22 cellular contexts compared by ENCODE assay signal in genomic region chr15:58537480-58537879, GRCh38.
"Had no signal": no experiment of that assay in that cellular context is flagged by ENCODE, and none has a peak within 500 bp of the region (broad histone marks: within the 10 kb centered on the region; RNA-seq: fewer than 3 reads in every experiment).

No MANE protein-coding gene starts in this region.

- H3K9me3 Mint-ChIP-seq: IgD-negative memory B cell had no signal

- H3K36me3 Mint-ChIP-seq: IgD-negative memory B cell had no signal

- H3K9me3 ChIP-seq: SJSA1 had no signal

- H3K36me3 ChIP-seq: SJSA1 had no signal

- H3K4me3 ChIP-seq: K562, SJSA1 had no signal

- H3K27me3 ChIP-seq: SJSA1 had no signal

- H3K4me3 Mint-ChIP-seq: IgD-negative memory B cell had no signal

- H3K4me1 Mint-ChIP-seq: IgD-negative memory B cell had no signal

- H3K27ac ChIP-seq: HL-60, KMS-11, SJSA1, SK-N-MC had no signal

- H3K9ac ChIP-seq: KMS-11 had no signal

- H3K27ac Mint-ChIP-seq: IgD-negative memory B cell had no signal

- DNase-seq: Kasumi-1, MM.1S, NCI-H1092 treated with DMSO at 0.1 percent for 48 hours, NCI-H1436, NCI-H187, NCI-H2029, NCI-H2081 treated with DMSO at 0.1 percent for 48 hours, NCI-H2171, NCI-H226, NCI-H510A, NCI-H524 treated with DMSO at 0.1 percent for 48 hours, NCI-H69, NCI-H774, Right ventricle myocardium superior, RPMI8226, SIG-M5 had no signal
